ENCODE assay signal across 24 cellular contexts in genomic region chr3:132265488-132265887, GRCh38. TPM values are rescaled to one million over a fixed set of nuclear protein-coding genes. Genes with fewer than 3 reads are reported as not detected.
"Had no signal": no experiment of that assay in that cellular context is flagged by ENCODE, and none has a peak within 500 bp of the region (broad histone marks: within the 10 kb centered on the region; RNA-seq: fewer than 3 reads in every experiment).

No MANE protein-coding gene starts in this region.

- H3K4me3 ChIP-seq: tibial nerve, uterus had no signal

- H3K36me3 ChIP-seq: tibial nerve, uterus had no signal

- H3K27me3 ChIP-seq: foreskin keratinocyte, tibial nerve, uterus had no signal

- H3K4me1 Mint-ChIP-seq: activated naive CD4-positive, alpha-beta T cell treated with anti-CD3 and anti-CD28 coated beads, Interleukin-2, amount 10 ng/mL, durations not matched to agents 7 days and 5 days; activated naive CD8-positive, alpha-beta T cell treated with anti-CD3 and anti-CD28 coated beads, Interleukin-2, amount 50 U/mL, for 24 hours; nephron progenitor cell had no signal

- DNase-seq: activated CD4-positive, alpha-beta T cell treated with anti-CD3 and anti-CD28 coated beads, Interleukin-2, amount 50 U/mL, for 1 hour; activated CD8-positive, alpha-beta memory T cell treated with anti-CD3 and anti-CD28 coated beads for 24 hours; activated CD8-positive, alpha-beta memory T cell treated with anti-CD3 and anti-CD28 coated beads, Interleukin-2, amount 50 U/mL, for 48 hours; activated effector memory CD4-positive, alpha-beta T cell treated with Interleukin-2 at 50 U/mL for 16 hours; activated naive CD4-positive, alpha-beta T cell treated with anti-CD3 and anti-CD28 coated beads, Interleukin-2, amount 10 ng/mL, durations not matched to agents 7 days and 5 days; activated naive CD8-positive, alpha-beta T cell treated with anti-CD3 and anti-CD28 coated beads, Interleukin-2, amount 50 U/mL, for 24 hours; activated T-cell treated with anti-CD3 and anti-CD28 coated beads, Interleukin-2, amount 50 U/mL, for 48 hours; anterior cingulate cortex; cortex of kidney; hippocampal formation; islet precursor cell; nephron progenitor cell; occipital lobe; posterior cingulate gyrus; retina; stimulated activated CD4-positive, alpha-beta T cell treated with anti-CD3 and anti-CD28 coated beads, Interleukin-12 subunit alpha, Interleukin-12 subunit beta, amount 100 ng/mL, for 4 hours; stimulated activated CD4-positive, alpha-beta T cell treated with anti-CD3 and anti-CD28 coated beads, Interleukin-1b, Interleukin-23, amount 100 ng/mL, for 48 hours; stimulated activated CD8-positive, alpha-beta memory T cell treated with anti-CD3 and anti-CD28 coated beads, Interleukin-4, amount 100 ng/mL, for 48 hours; stimulated activated naive CD4-positive, alpha-beta T cell; T1000; uterus had no signal

- H3K4me3 Mint-ChIP-seq: activated naive CD4-positive, alpha-beta T cell treated with anti-CD3 and anti-CD28 coated beads, Interleukin-2, amount 10 ng/mL, durations not matched to agents 7 days and 5 days; activated naive CD8-positive, alpha-beta T cell treated with anti-CD3 and anti-CD28 coated beads, Interleukin-2, amount 50 U/mL, for 24 hours; nephron progenitor cell had no signal

- H3K27ac ChIP-seq: foreskin keratinocyte, tibial nerve, uterus had no signal

- H3K36me3 Mint-ChIP-seq: activated naive CD4-positive, alpha-beta T cell treated with anti-CD3 and anti-CD28 coated beads, Interleukin-2, amount 10 ng/mL, durations not matched to agents 7 days and 5 days had no signal

- H3K4me1 ChIP-seq: foreskin keratinocyte, tibial nerve, uterus had no signal

- H3K9me3 ChIP-seq: tibial nerve, uterus had no signal

- H3K27ac Mint-ChIP-seq: activated naive CD4-positive, alpha-beta T cell treated with anti-CD3 and anti-CD28 coated beads, Interleukin-2, amount 10 ng/mL, durations not matched to agents 7 days and 5 days; activated naive CD8-positive, alpha-beta T cell treated with anti-CD3 and anti-CD28 coated beads, Interleukin-2, amount 50 U/mL, for 24 hours; nephron progenitor cell had no signal

- H3K9me3 Mint-ChIP-seq: activated naive CD4-positive, alpha-beta T cell treated with anti-CD3 and anti-CD28 coated beads, Interleukin-2, amount 10 ng/mL, durations not matched to agents 7 days and 5 days; activated naive CD8-positive, alpha-beta T cell treated with anti-CD3 and anti-CD28 coated beads, Interleukin-2, amount 50 U/mL, for 24 hours had no signal

- H3K27me3 Mint-ChIP-seq: activated naive CD4-positive, alpha-beta T cell treated with anti-CD3 and anti-CD28 coated beads, Interleukin-2, amount 10 ng/mL, durations not matched to agents 7 days and 5 days had no signal

RNA-seq across cellular contexts. Expression of gene ACP3, which starts 51.7 kb away (rescaled TPM):
- total RNA-seq: T-helper 1 cell treated with Interleukin-12 subunit alpha and Interleukin-12 subunit beta and Interleukin-4 antibody, amounts not matched to agents 30 ng/mL and 1 ng/mL, for 36 hours had no signal
